Comparison of ENCODE assay signal across 30 cellular contexts in genomic region chr15:48748535-48748934, GRCh38.
DNase-seq lines count a peak whose midpoint lies in the region; ATAC-seq, FAIRE-seq and TF ChIP-seq lines count a peak whose summit lies in the region.
"Had no signal": no experiment of that assay in that cellular context is flagged by ENCODE, and none has a peak within 500 bp of the region (broad histone marks: within the 10 kb centered on the region; RNA-seq: fewer than 3 reads in every experiment).

No MANE protein-coding gene starts in this region.

- H3K27ac ChIP-seq in mammary epithelial cell (ENCODE audit: insufficient read depth, low read depth, low read length) (no peak overlapping the region), astrocyte (ENCODE audit: low read depth, low read length) (no peak overlapping the region)
- H3K27ac ChIP-seq: 22Rv1, breast epithelium, hepatocyte, prostate gland, SK-N-MC, skin epidermis, thoracic aorta, WERI-Rb-1 had no signal

- no peaks in the 10 kb centered on the region for H3K79me2 ChIP-seq in mammary epithelial cell (ENCODE audit: insufficient read depth, low read length)
- no peaks in the 10 kb centered on the region for H3K79me2 ChIP-seq in astrocyte (ENCODE audit: insufficient read depth, low read length)
- H3K79me2 ChIP-seq: hepatocyte had no signal

- POLR2A ChIA-PET in MCF 10A (lab: Yijun Ruan, JAX), result no interaction called here

- H4K20me1 ChIP-seq in mammary epithelial cell (ENCODE audit: insufficient read depth, low read length) (no peaks in the 10 kb centered on the region), astrocyte (ENCODE audit: insufficient read depth, low read length) (no peaks in the 10 kb centered on the region)

- in situ Hi-C loops in mammary epithelial cell (cut with MboI; ENCODE audit: low sequenced_read_pairs in 2 of 2), result no loop called here

- CTCF ChIA-PET in mammary epithelial cell (lab: Charles Lee; ENCODE audit: low non-redundant PET), result no interaction called here
- CTCF ChIA-PET in MCF 10A (lab: Yijun Ruan, JAX), result no interaction called here

- H2AFZ ChIP-seq in mammary epithelial cell (ENCODE audit: low read depth, low read length), result no peak overlapping the region
- no peak overlapping the region for H2AFZ ChIP-seq in astrocyte (ENCODE audit: low read depth, low read length)
- H2AFZ ChIP-seq: hepatocyte had no signal

- FAIRE-seq in astrocyte (lab: Jason Lieb, UNC), result peak; percentile 32
- no peak for FAIRE-seq in RCC 7860 (lab: Jason Lieb, UNC)
- FAIRE-seq: H1 had no signal

- H3K4me1 ChIP-seq in mammary epithelial cell (ENCODE audit: insufficient read depth, low read length) (no peaks in the 10 kb centered on the region), astrocyte (ENCODE audit: insufficient read depth, low read length) (peaks cover 7% of the 10 kb centered on the region)
- H3K4me1 ChIP-seq: BE2C, breast epithelium, prostate gland had no signal

- H3K9me3 ChIP-seq in mammary epithelial cell (replicated peaks; ENCODE audit: insufficient read depth, low read length) (no peaks in the 10 kb centered on the region), astrocyte (ENCODE audit: insufficient read depth, low read depth, low read length) (no peaks in the 10 kb centered on the region)
- H3K9me3 ChIP-seq: BE2C, breast epithelium, prostate gland, thoracic aorta had no signal

- no peak overlapping the region for H3K9ac ChIP-seq in mammary epithelial cell (ENCODE audit: insufficient read depth, low read length)
- no peak overlapping the region for H3K9ac ChIP-seq in astrocyte (ENCODE audit: low read length)

- no peaks in the 10 kb centered on the region for H3K36me3 ChIP-seq in mammary epithelial cell (ENCODE audit: insufficient read depth, low read length)
- peaks cover 5% of the 10 kb centered on the region for H3K36me3 ChIP-seq in astrocyte (ENCODE audit: insufficient read depth, low read length)
- H3K36me3 ChIP-seq: breast epithelium, prostate gland, thoracic aorta had no signal

- no peak for ATAC-seq in GM18505 (IDR thresholded peaks at IDR 0.05; ENCODE audit: unreplicated experiment)
- ATAC-seq: activated T-helper 17 cell treated with anti-CD3 and anti-CD28 coated beads, Interleukin-2, amount 50 U/mL, for 72 hours had no signal

- no peak for TF ChIP-seq POLR2A in GM18505 (IDR thresholded peaks at IDR 0.05; ENCODE audit: borderline replicate concordance, extremely low read depth, insufficient read depth, insufficient read length)

- H3K27ac Mint-ChIP-seq in MCF 10A (ENCODE audit: low read depth, unreplicated experiment) (no peak overlapping the region), astrocyte (ENCODE audit: unreplicated experiment) (no peak overlapping the region)
- H3K27ac Mint-ChIP-seq in T-helper 2 cell treated with Interferon-gamma antibody and Interleukin-4, amounts not matched to agents 5 μg/mL and 100 μg/mL, for 36 hours, result no peak overlapping the region
- H3K27ac Mint-ChIP-seq: activated CD4-positive, alpha-beta T cell treated with anti-CD3 and anti-CD28 coated beads, Interleukin-2, amount 10 ng/mL, durations not matched to agents 7 days and 5 days; activated naive CD8-positive, alpha-beta T cell treated with anti-CD3 and anti-CD28 coated beads for 36 hours; activated T-helper 17 cell treated with anti-CD3 and anti-CD28 coated beads, Interleukin-2, amount 50 U/mL, for 72 hours; endodermal cell; immature natural killer cell had no signal

- peak; percentile 16 for DNase-seq in mammary epithelial cell
- no peak for DNase-seq in MCF 10A (ENCODE audit: unreplicated experiment)
- DNase-seq in astrocyte (ENCODE audit: low read depth), result peak; percentile 65
- peak; percentile 46 for DNase-seq in fibroblast of the aortic adventitia (ENCODE audit: low read depth)
- DNase-seq in RCC 7860 (ENCODE audit: low spot score), result no peak
- DNase-seq in T-helper 2 cell treated with Interferon-gamma antibody and Interleukin-4, amounts not matched to agents 5 μg/mL and 100 μg/mL, for 36 hours (ENCODE audit: low spot score), result no peak
- no peak for DNase-seq in activated CD4-positive, alpha-beta T cell treated with anti-CD3 and anti-CD28 coated beads, Interleukin-2, amount 50 U/mL, for 4 hours
- DNase-seq: activated CD4-positive, alpha-beta T cell treated with anti-CD3 and anti-CD28 coated beads, Interleukin-2, amount 10 ng/mL, durations not matched to agents 7 days and 5 days; activated naive CD8-positive, alpha-beta T cell treated with anti-CD3 and anti-CD28 coated beads for 36 hours; BE2C; cortex of kidney; DMS79; endodermal cell; immature natural killer cell; MM.1S; NCI-H1417 treated with DMSO at 0.1 percent for 48 hours; NK-92 treated with Interleukin-12 subunit alpha and Interleukin-12 subunit beta, amount 100 ng/mL, for 24 hours; stimulated activated CD4-positive, alpha-beta T cell treated with anti-CD3 and anti-CD28 coated beads, Interleukin-1b, Interleukin-23, amount 100 ng/mL, for 48 hours; WERI-Rb-1 had no signal

- H3K4me3 Mint-ChIP-seq in MCF 10A (ENCODE audit: unreplicated experiment) (no peak overlapping the region), astrocyte (ENCODE audit: unreplicated experiment) (no peak overlapping the region)
- no peak overlapping the region for H3K4me3 Mint-ChIP-seq in T-helper 2 cell treated with Interferon-gamma antibody and Interleukin-4, amounts not matched to agents 5 μg/mL and 100 μg/mL, for 36 hours
- H3K4me3 Mint-ChIP-seq: activated CD4-positive, alpha-beta T cell treated with anti-CD3 and anti-CD28 coated beads, Interleukin-2, amount 10 ng/mL, durations not matched to agents 7 days and 5 days; activated naive CD8-positive, alpha-beta T cell treated with anti-CD3 and anti-CD28 coated beads for 36 hours; activated T-helper 17 cell treated with anti-CD3 and anti-CD28 coated beads, Interleukin-2, amount 50 U/mL, for 72 hours; endodermal cell; immature natural killer cell; neural crest cell had no signal

- H3K9me3 Mint-ChIP-seq in MCF 10A (ENCODE audit: unreplicated experiment), result no peaks in the 10 kb centered on the region
- no peaks in the 10 kb centered on the region for H3K9me3 Mint-ChIP-seq in astrocyte (ENCODE audit: unreplicated experiment)
- H3K9me3 Mint-ChIP-seq in T-helper 2 cell treated with Interferon-gamma antibody and Interleukin-4, amounts not matched to agents 5 μg/mL and 100 μg/mL, for 36 hours, result no peaks in the 10 kb centered on the region
- H3K9me3 Mint-ChIP-seq: activated CD4-positive, alpha-beta T cell treated with anti-CD3 and anti-CD28 coated beads, Interleukin-2, amount 10 ng/mL, durations not matched to agents 7 days and 5 days; activated naive CD8-positive, alpha-beta T cell treated with anti-CD3 and anti-CD28 coated beads for 36 hours; activated T-helper 17 cell treated with anti-CD3 and anti-CD28 coated beads, Interleukin-2, amount 50 U/mL, for 72 hours; endodermal cell; immature natural killer cell; neural crest cell had no signal

- TF ChIP-seq CTCF in mammary epithelial cell (conservative IDR thresholded peaks at IDR 0.05 in 1 of 2, IDR thresholded peaks at IDR 0.05 in 1 of 2; ENCODE audit: extremely low read depth in 1 of 2, insufficient read depth in 1 of 2, low read depth in 1 of 2, low read length in 2 of 2) (no peak), MCF 10A (IDR thresholded peaks at IDR 0.05; ENCODE audit: unreplicated experiment) (no peak), astrocyte (IDR thresholded peaks at IDR 0.05; ENCODE audit: insufficient read depth, low read depth, low read length) (no peak), fibroblast of the aortic adventitia (IDR thresholded peaks at IDR 0.05; ENCODE audit: insufficient read depth, low read length) (no peak)

- no peaks in the 10 kb centered on the region for H3K4me1 Mint-ChIP-seq in MCF 10A (ENCODE audit: insufficient read depth, unreplicated experiment)
- peaks cover 6% of the 10 kb centered on the region for H3K4me1 Mint-ChIP-seq in astrocyte (ENCODE audit: low read depth, unreplicated experiment)
- no peaks in the 10 kb centered on the region for H3K4me1 Mint-ChIP-seq in T-helper 2 cell treated with Interferon-gamma antibody and Interleukin-4, amounts not matched to agents 5 μg/mL and 100 μg/mL, for 36 hours (ENCODE audit: low read depth)
- H3K4me1 Mint-ChIP-seq: activated CD4-positive, alpha-beta T cell treated with anti-CD3 and anti-CD28 coated beads, Interleukin-2, amount 10 ng/mL, durations not matched to agents 7 days and 5 days; activated naive CD8-positive, alpha-beta T cell treated with anti-CD3 and anti-CD28 coated beads for 36 hours; activated T-helper 17 cell treated with anti-CD3 and anti-CD28 coated beads, Interleukin-2, amount 50 U/mL, for 72 hours; immature natural killer cell; neural crest cell had no signal

- intact Hi-C loops in mammary epithelial cell (cut with micrococcal nuclease), result no loop called here
- intact Hi-C loops in MCF 10A (cut with micrococcal nuclease), result no loop called here

- no TSS peak for BruUV-seq in mammary epithelial cell (replicated peaks; lab: Mats Ljungman, UMichigan)
- BruUV-seq in MCF 10A (replicated peaks; lab: Mats Ljungman, UMichigan), result no TSS peak

- dilution Hi-C loops in mammary epithelial cell (cut with HindIII; ENCODE audit: low sequenced_read_pairs), result no loop called here

- H3K27me3 ChIP-seq in mammary epithelial cell (ENCODE audit: insufficient read depth, low read length) (no peaks in the 10 kb centered on the region), astrocyte (ENCODE audit: insufficient read depth, low read length) (no peaks in the 10 kb centered on the region)
- H3K27me3 ChIP-seq: BE2C, breast epithelium, hepatocyte had no signal

- H3K36me3 Mint-ChIP-seq in MCF 10A (ENCODE audit: insufficient read depth, unreplicated experiment), result peaks cover 18% of the 10 kb centered on the region
- H3K36me3 Mint-ChIP-seq in astrocyte (ENCODE audit: low read depth, unreplicated experiment), result peaks cover 3% of the 10 kb centered on the region
- H3K36me3 Mint-ChIP-seq in T-helper 2 cell treated with Interferon-gamma antibody and Interleukin-4, amounts not matched to agents 5 μg/mL and 100 μg/mL, for 36 hours (ENCODE audit: low read depth), result peaks cover 49% of the 10 kb centered on the region

- 79% methylated on average over 1 of the region's 1 CpG for WGBS in mammary epithelial cell (ENCODE audit: low coverage, missing lambda C conversion rate)

- no peaks in the 10 kb centered on the region for H3K27me3 Mint-ChIP-seq in MCF 10A (ENCODE audit: insufficient read depth, unreplicated experiment)
- no peaks in the 10 kb centered on the region for H3K27me3 Mint-ChIP-seq in astrocyte (ENCODE audit: low read depth, unreplicated experiment)
- no peaks in the 10 kb centered on the region for H3K27me3 Mint-ChIP-seq in T-helper 2 cell treated with Interferon-gamma antibody and Interleukin-4, amounts not matched to agents 5 μg/mL and 100 μg/mL, for 36 hours (ENCODE audit: low read depth)
- H3K27me3 Mint-ChIP-seq: activated CD4-positive, alpha-beta T cell treated with anti-CD3 and anti-CD28 coated beads, Interleukin-2, amount 10 ng/mL, durations not matched to agents 7 days and 5 days; activated naive CD8-positive, alpha-beta T cell treated with anti-CD3 and anti-CD28 coated beads for 36 hours; activated T-helper 17 cell treated with anti-CD3 and anti-CD28 coated beads, Interleukin-2, amount 50 U/mL, for 72 hours had no signal

- no peak overlapping the region for H3K4me3 ChIP-seq in mammary epithelial cell (replicated peaks in 1 of 3; ENCODE audit: insufficient read depth in 1 of 3, low read depth in 2 of 3, low read length in 3 of 3)
- no peak overlapping the region for H3K4me3 ChIP-seq in astrocyte (ENCODE audit: insufficient read depth, low read depth, low read length)
- no peak overlapping the region for H3K4me3 ChIP-seq in fibroblast of the aortic adventitia (ENCODE audit: low read depth, low read length)
- H3K4me3 ChIP-seq: breast epithelium, hepatocyte, prostate gland, SK-N-MC, skin epidermis, thoracic aorta had no signal

- H3K4me2 ChIP-seq in mammary epithelial cell (ENCODE audit: insufficient read depth, low read depth, low read length) (no peak overlapping the region), astrocyte (ENCODE audit: low read length) (no peak overlapping the region)
- H3K4me2 ChIP-seq: hepatocyte had no signal

Comparison
In these comparisons a context has a peak if more than half of its experiments do, and no peak if none do; other contexts are left out.
1. DNase-seq: peak in mammary epithelial cell (single experiment), astrocyte (single experiment) and fibroblast of the aortic adventitia (single experiment); none in MCF 10A (single experiment), RCC 7860 (single experiment), T-helper 2 cell treated with Interferon-gamma antibody and Interleukin-4, amounts not matched to agents 5 μg/mL and 100 μg/mL, for 36 hours (single experiment) and activated CD4-positive, alpha-beta T cell treated with anti-CD3 and anti-CD28 coated beads, Interleukin-2, amount 50 U/mL, for 4 hours (0 of 2).